In the genomic region with DNA sequence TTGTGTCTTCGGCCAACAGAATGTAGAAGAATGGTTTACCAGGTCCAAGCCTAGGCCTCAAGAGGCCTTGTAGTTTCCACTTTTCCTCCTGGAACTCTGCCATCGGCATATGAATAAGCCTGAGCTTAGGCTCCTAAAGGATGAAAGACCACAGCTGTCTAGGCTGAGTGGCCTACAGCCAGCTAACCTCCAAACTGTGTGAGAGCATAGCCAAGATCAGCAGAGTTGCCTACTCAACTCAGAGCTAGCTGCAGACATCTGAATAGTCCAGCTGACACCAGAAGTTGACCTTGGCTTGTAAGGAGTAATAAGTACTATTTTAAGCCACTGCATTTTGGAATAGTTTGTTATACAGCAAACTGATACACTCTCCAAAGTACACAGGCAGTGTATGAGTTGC, we compare ENCODE assay signal across 11 cellular contexts. TPM values are rescaled to one million over a fixed set of nuclear protein-coding genes. Genes with fewer than 3 reads are reported as not detected.
DNase-seq lines count a peak whose midpoint lies in the region; ATAC-seq, FAIRE-seq and TF ChIP-seq lines count a peak whose summit lies in the region.
"Had no signal": no experiment of that assay in that cellular context is flagged by ENCODE, and none has a peak within 500 bp of the region (broad histone marks: within the 10 kb centered on the region; RNA-seq: fewer than 3 reads in every experiment).

No MANE protein-coding gene starts in this region.

- CTCF ChIA-PET in HepG2 (lab: Yijun Ruan, JAX; ENCODE audit: low intra/inter-chr PET ratio, low total read pairs) = no interaction called here

- H3K27me3 Mint-ChIP-seq in activated T-cell treated with anti-CD3 and anti-CD28 coated beads, Interleukin-2, amount 50 U/mL, for 24 hours = no peaks in the 10 kb centered on the region

- TF ChIP-seq RAD21 in liver (IDR thresholded peaks at IDR 0.05) = peak in 1 of 2 donors; percentile 12
- no peak for TF ChIP-seq RAD21 in HepG2 (CRISPR knock-in tag; IDR thresholded peaks at IDR 0.05)

- TF ChIP-seq CTCF in liver (IDR thresholded peaks at IDR 0.05; ENCODE audit: low read depth, low read length, missing input control) = no peak
- no peak for TF ChIP-seq CTCF in HepG2 (CRISPR knock-in tag; IDR thresholded peaks at IDR 0.05)
- TF ChIP-seq CTCF in right lobe of liver (IDR thresholded peaks at IDR 0.05) = no peak

- FAIRE-seq in HepG2 (lab: Jason Lieb, UNC) = no peak
- FAIRE-seq: colon, urothelium cell line had no signal

- H3K4me2 ChIP-seq in HepG2 (ENCODE audit: low read depth, low read length) = no peak overlapping the region

- H3K4me3 ChIP-seq in liver (ENCODE audit: low read depth in 1 of 3, low read length in 3 of 3) = no peak overlapping the region
- H3K4me3 ChIP-seq in HepG2 (replicated peaks in 1 of 3; ENCODE audit: insufficient read depth in 1 of 3, low read depth in 2 of 3, low read length in 3 of 3) = no peak overlapping the region
- no peak overlapping the region for H3K4me3 ChIP-seq in right lobe of liver
- H3K4me3 ChIP-seq in HAP-1 = no peak overlapping the region

- H3K4me1 ChIP-seq in liver (ENCODE audit: control insufficient read depth in 4 of 4, insufficient read depth in 4 of 4, low read length in 3 of 4) (peaks cover 4 to 16% (median 6%) of the 10 kb centered on the region in 4 donors), HepG2 (ENCODE audit: insufficient read depth, low read length) (peaks cover 22% of the 10 kb centered on the region), right lobe of liver (peaks cover 0 to 18% (median 7%) of the 10 kb centered on the region in 4 donors), HAP-1 (peaks cover 2% of the 10 kb centered on the region; the same call in 1 of the 2 replicates)

- TF ChIP-seq EP300 in HepG2 (IDR thresholded peaks at IDR 0.05; ENCODE audit: low read depth in 2 of 2, low read length in 2 of 2) (no peak), HepG2 (CRISPR knock-in tag; IDR thresholded peaks at IDR 0.05; ENCODE audit: borderline replicate concordance) (no peak)

- H3K36me3 Mint-ChIP-seq in activated T-cell treated with anti-CD3 and anti-CD28 coated beads, Interleukin-2, amount 50 U/mL, for 24 hours (ENCODE audit: low read depth) = peaks cover 17% of the 10 kb centered on the region

- peaks cover 7% of the 10 kb centered on the region for H3K4me1 Mint-ChIP-seq in activated T-cell treated with anti-CD3 and anti-CD28 coated beads, Interleukin-2, amount 50 U/mL, for 24 hours (ENCODE audit: low read depth)

- no peaks in the 10 kb centered on the region for H3K79me2 ChIP-seq in HepG2 (ENCODE audit: insufficient read depth, low read length)

- H3K9ac ChIP-seq in liver (ENCODE audit: low read depth in 1 of 2, low read length in 2 of 2) (no peak overlapping the region), HepG2 (ENCODE audit: insufficient read depth, low read depth, low read length) (no peak overlapping the region)

- no TSS peak for BruUV-seq in HepG2 (replicated peaks; lab: Mats Ljungman, UMichigan)

- ATAC-seq in HepG2 (no peak), right lobe of liver (peak; percentile 10 to 41 (median 25))

- no peak overlapping the region for H2AFZ ChIP-seq in HepG2 (ENCODE audit: low read length)

- H3K27me3 ChIP-seq in liver (ENCODE audit: control insufficient read depth in 4 of 4, insufficient read depth in 4 of 4, low read length in 3 of 4) (no peaks in the 10 kb centered on the region), HepG2 (ENCODE audit: control insufficient read depth in 1 of 2, insufficient read depth in 2 of 2, low read length in 2 of 2) (no peaks in the 10 kb centered on the region), right lobe of liver (no peaks in the 10 kb centered on the region), HAP-1 (ENCODE audit: low read depth) (no peaks in the 10 kb centered on the region)

- H3K4me3 Mint-ChIP-seq in activated T-cell treated with anti-CD3 and anti-CD28 coated beads, Interleukin-2, amount 50 U/mL, for 24 hours = no peak overlapping the region

- POLR2A ChIA-PET in HepG2 (lab: Yijun Ruan, JAX) = no interaction called here

- H3K9me3 Mint-ChIP-seq in activated T-cell treated with anti-CD3 and anti-CD28 coated beads, Interleukin-2, amount 50 U/mL, for 24 hours = no peaks in the 10 kb centered on the region

- H3K9me3 ChIP-seq in liver (ENCODE audit: control insufficient read depth in 4 of 4, low read length in 3 of 4) = no peaks in the 10 kb centered on the region
- no peaks in the 10 kb centered on the region for H3K9me3 ChIP-seq in HepG2 (ENCODE audit: low read length)
- no peaks in the 10 kb centered on the region for H3K9me3 ChIP-seq in right lobe of liver
- no peaks in the 10 kb centered on the region for H3K9me3 ChIP-seq in HAP-1

- H4K20me1 ChIP-seq in HepG2 (ENCODE audit: insufficient read depth, low read length) = peaks cover 3% of the 10 kb centered on the region; the same call in 1 of the 2 replicates

- DNase-seq in HepG2 (ENCODE audit: low spot score) (no peak), dermis blood vessel endothelial cell (peak; percentile 63), right lobe of liver (no peak), iPS-NIHi7 (ENCODE audit: extremely low spot score) (no peak), HAP-1 (ENCODE audit: low spot score in 2 of 2) (no peak)
- no peak for DNase-seq in activated T-cell treated with anti-CD3 and anti-CD28 coated beads, Interleukin-2, amount 50 U/mL, for 24 hours
- no peak for DNase-seq in central memory CD4-positive, alpha-beta T cell
- DNase-seq: NCI-H2227 treated with DMSO at 0.1 percent for 48 hours had no signal

- in situ Hi-C loops in HepG2 (cut with HindIII; ENCODE audit: extremely low pct_ligation_motif_present, low pct_unique_long_range_greater_than_20kb) = no loop called here
- in situ Hi-C loops in HAP-1 (cut with MboI; ENCODE audit: low sequenced_read_pairs) = no loop called here

- no peaks in the 10 kb centered on the region for H3K36me3 ChIP-seq in liver (ENCODE audit: control insufficient read depth in 4 of 4, insufficient read depth in 3 of 4, low read depth in 1 of 4, low read length in 3 of 4)
- peaks cover 0 to 3% of the 10 kb centered on the region in 2 experiments; a peak in 2 of 5 replicates for H3K36me3 ChIP-seq in HepG2 (replicated peaks in 1 of 2; ENCODE audit: control insufficient read depth in 1 of 2, insufficient read depth in 2 of 2, low read length in 2 of 2)
- H3K36me3 ChIP-seq in right lobe of liver = no peaks in the 10 kb centered on the region
- 0 out of 2 replicates have a peak, but pooled peaks cover 3% of the 10 kb centered on the region for H3K36me3 ChIP-seq in HAP-1 (replicated peaks)

- TF ChIP-seq POLR2A in HepG2 (IDR thresholded peaks at IDR 0.05; ENCODE audit: insufficient read depth in 1 of 2, low read depth in 2 of 2, low read length in 2 of 2) (no peak), right lobe of liver (IDR thresholded peaks at IDR 0.05) (no peak)

- intact Hi-C loops in HepG2 (cut with micrococcal nuclease; ENCODE audit: unreplicated experiment) = no loop called here
- intact Hi-C loops in right lobe of liver (cut with DNase I) = no loop called here

- no peak overlapping the region for H3K27ac ChIP-seq in liver (ENCODE audit: low read depth in 1 of 2, low read length in 2 of 2)
- H3K27ac ChIP-seq in HepG2 (ENCODE audit: extremely low read length, insufficient read depth, low read length) = no peak overlapping the region
- H3K27ac ChIP-seq in right lobe of liver = no peak overlapping the region

- 86% methylated on average over 2 of the region's 2 CpGs for WGBS in liver
- 90% methylated on average over 2 of the region's 2 CpGs for WGBS in HepG2 (ENCODE audit: low lambda C conversion rate)
- WGBS in right lobe of liver (ENCODE audit: insufficient coverage, low coverage, low lambda C conversion rate, missing lambda C conversion rate) = 94% methylated on average over 2 of the region's 2 CpGs

- no peak overlapping the region for H3K27ac Mint-ChIP-seq in activated T-cell treated with anti-CD3 and anti-CD28 coated beads, Interleukin-2, amount 50 U/mL, for 24 hours

TF ChIP-seq in HepG2, 621 proteins besides CTCF, POLR2A, EP300 and RAD21 (continues in another document):
- TF ChIP-seq GFI1 (CRISPR knock-in tag; IDR thresholded peaks at IDR 0.05; ENCODE audit: borderline replicate concordance) = no peak
- TF ChIP-seq MED1 (CRISPR knock-in tag; IDR thresholded peaks at IDR 0.05) = no peak
- no peak for TF ChIP-seq ZMYM2 (CRISPR knock-in tag; IDR thresholded peaks at IDR 0.05)
- TF ChIP-seq HNRNPK (IDR thresholded peaks at IDR 0.05; ENCODE audit: low read depth, low read length, poor library complexity, severe bottlenecking) = no peak
- TF ChIP-seq TAF1 (CRISPR knock-in tag; IDR thresholded peaks at IDR 0.05) = no peak
- no peak for TF ChIP-seq ZNF484 (CRISPR knock-in tag; IDR thresholded peaks at IDR 0.05; ENCODE audit: borderline replicate concordance, low read depth)
- no peak for TF ChIP-seq TCF7 (IDR thresholded peaks at IDR 0.05; ENCODE audit: low read depth)
- TF ChIP-seq ZNF337 (CRISPR knock-in tag; IDR thresholded peaks at IDR 0.05; ENCODE audit: borderline replicate concordance, low read depth) = no peak

RNA-seq across cellular contexts. Expression of a gene that starts 52.6 kb away (rescaled TPM):
- 1 to 10 TPM; 2.4 to 2.6 TPM for total RNA-seq in liver
- polyA plus RNA-seq in liver = 10 to 100 TPM; 10.8 to 11.3 TPM
- total RNA-seq in HepG2 (2016; rRNA removed; fragmentation: Illumina TruSeq; extraction: Trizol) = 11.2 and 15.3 TPM in 2 replicates
- 78.6 and 81.3 TPM in 2 replicates for total RNA-seq in HepG2 (2016; cell fraction: cytosol; rRNA removed; fragmentation: Illumina TruSeq; extraction: Trizol; ENCODE audit: low read depth)
- total RNA-seq in HepG2 (2016; cell fraction: insoluble cytoplasmic fraction; rRNA removed; fragmentation: Illumina TruSeq; extraction: Trizol) = 9.2 and 15.5 TPM in 2 replicates
- 58.3 and 62.1 TPM in 2 replicates for total RNA-seq in HepG2 (2016; cell fraction: membrane; rRNA removed; fragmentation: Illumina TruSeq; extraction: Trizol)
- 7.2 and 10.1 TPM in 2 replicates for total RNA-seq in HepG2 (2016; cell fraction: nucleus; rRNA removed; fragmentation: Illumina TruSeq; extraction: Trizol)
- 8.8 and 11.9 TPM in 2 replicates for polyA plus RNA-seq in HepG2 (2011; rRNA removed)
- polyA plus RNA-seq in HepG2 (2011; cell fraction: cytosol; rRNA removed) = 9.0 and 13.2 TPM in 2 replicates
- 14.4 and 18.0 TPM in 2 replicates for polyA plus RNA-seq in HepG2 (2011; cell fraction: nucleus; rRNA removed)
- 3.4 and 5.5 TPM in 2 replicates for polyA plus RNA-seq in HepG2 (2012)
- polyA plus RNA-seq in HepG2 (2016; cell fraction: cytosol; fragmentation: Illumina TruSeq; extraction: Trizol; ENCODE audit: low read depth) = 91.0 and 94.0 TPM in 2 replicates
- 9.6 and 11.4 TPM in 2 replicates for polyA plus RNA-seq in HepG2 (2016; cell fraction: insoluble cytoplasmic fraction; fragmentation: Illumina TruSeq; extraction: Trizol; ENCODE audit: low read depth)
- 61.6 and 63.3 TPM in 2 replicates for polyA plus RNA-seq in HepG2 (2016; cell fraction: membrane; fragmentation: Illumina TruSeq; extraction: Trizol; ENCODE audit: low read depth)
- polyA plus RNA-seq in HepG2 (2016; cell fraction: nucleus; fragmentation: Illumina TruSeq; extraction: Trizol; ENCODE audit: insufficient read depth, low read depth) = 13.3 and 16.8 TPM in 2 replicates
- 13.5 and 15.5 TPM in 2 replicates for polyA minus RNA-seq in HepG2 (2011; rRNA and poly(A)+ RNA removed; ENCODE audit: low replicate concordance)
- polyA minus RNA-seq in HepG2 (2011; cell fraction: cytosol; rRNA and poly(A)+ RNA removed) = 3.9 and 4.0 TPM in 2 replicates
- 5.6 and 6.4 TPM in 2 replicates for polyA minus RNA-seq in HepG2 (2011; cell fraction: nucleus; rRNA and poly(A)+ RNA removed)
- 16.4 and 24.3 TPM in 2 replicates for total RNA-seq in dermis blood vessel endothelial cell
- 10 to 100 TPM in 1 of 6 experiments, 1 to 10 TPM in 5; 5.0 to 13.4 (median 8.8) TPM for total RNA-seq in right lobe of liver
